8 cellular contexts compared by ENCODE assay signal in genomic region chr10:100519321-100520051, GRCh38. TPM values are rescaled to one million over a fixed set of nuclear protein-coding genes. Genes with fewer than 3 reads are reported as not detected.
DNase-seq lines count a peak whose midpoint lies in the region; ATAC-seq and TF ChIP-seq lines count a peak whose summit lies in the region.

SEC31B (minus strand) TSS chr10:100519861; CDS start chr10:100516952, 2,909 bp downstream.

- dilution Hi-C loops in mammary epithelial cell (cut with HindIII; ENCODE audit: low sequenced_read_pairs), result no loop called here

- no peak within 1 kb of the TSS for H3K27ac Mint-ChIP-seq in stimulated activated naive B cell treated with anti-CD40 and anti-IgM and Interleukin-4, amounts not matched to agents 10 μg/mL and 1 μg/mL and 100 μg/mL, for 72 hours

- intact Hi-C loops in mammary epithelial cell (cut with micrococcal nuclease), result loop anchor here (5.0 kb wide), 1 partner anchor 358 kb away; no protein-coding TSS in a partner anchor

- peak within 1 kb of the TSS; percentile 64 for H2AFZ ChIP-seq in mammary epithelial cell (ENCODE audit: low read depth, low read length)

- peaks cover 35% of the 10 kb centered on the region for H3K4me1 ChIP-seq in mammary epithelial cell (ENCODE audit: insufficient read depth, low read length)

- 50% methylated on average over 23 of the region's 72 CpGs for WGBS in mammary epithelial cell (ENCODE audit: low coverage, missing lambda C conversion rate)

- no peak for TF ChIP-seq CTCF in mammary epithelial cell (conservative IDR thresholded peaks at IDR 0.05 in 1 of 2, IDR thresholded peaks at IDR 0.05 in 1 of 2; ENCODE audit: extremely low read depth in 1 of 2, insufficient read depth in 1 of 2, low read depth in 1 of 2, low read length in 2 of 2)

- H3K27me3 ChIP-seq in mammary epithelial cell (ENCODE audit: insufficient read depth, low read length), result no peaks in the 10 kb centered on the region

- peak within 1 kb of the TSS in 2 of 3 experiments; percentile 2 to 20 for H3K4me3 ChIP-seq in mammary epithelial cell (replicated peaks in 1 of 3; ENCODE audit: insufficient read depth in 1 of 3, low read depth in 2 of 3, low read length in 3 of 3)

- no peaks in the 10 kb centered on the region for H3K79me2 ChIP-seq in mammary epithelial cell (ENCODE audit: insufficient read depth, low read length)

- H3K9ac ChIP-seq in mammary epithelial cell (ENCODE audit: insufficient read depth, low read length), result no peak within 1 kb of the TSS

- H3K9me3 ChIP-seq in mammary epithelial cell (replicated peaks; ENCODE audit: insufficient read depth, low read length), result no peaks in the 10 kb centered on the region

- ATAC-seq in stimulated activated naive B cell treated with anti-CD40 and anti-IgM and Interleukin-4, amounts not matched to agents 10 μg/mL and 1 μg/mL and 100 μg/mL, for 72 hours (replicated peaks), result peak; percentile 29 to 33
- no peak for ATAC-seq in GM19324 (IDR thresholded peaks at IDR 0.05; ENCODE audit: low FRiP score, unreplicated experiment)

- H3K4me2 ChIP-seq in mammary epithelial cell (ENCODE audit: insufficient read depth, low read depth, low read length), result peak within 1 kb of the TSS; percentile 75

- H4K20me1 ChIP-seq in mammary epithelial cell (ENCODE audit: insufficient read depth, low read length), result no peaks in the 10 kb centered on the region

- CTCF ChIA-PET in mammary epithelial cell (lab: Charles Lee; ENCODE audit: low non-redundant PET), result interaction anchor here (0.6 to 1.1 kb wide), 9 partner anchors 9 to 543 kb away, joined by 3 to 18 read pairs (median 5); no protein-coding TSS in a partner anchor

- BruUV-seq in mammary epithelial cell (replicated peaks; lab: Mats Ljungman, UMichigan), result no TSS peak

- in situ Hi-C loops in mammary epithelial cell (cut with MboI; ENCODE audit: low sequenced_read_pairs in 2 of 2), result no loop called here

- no peak within 1 kb of the TSS for H3K27ac ChIP-seq in mammary epithelial cell (ENCODE audit: insufficient read depth, low read depth, low read length)

- peaks cover 16 to 17% of the 10 kb centered on the region in 2 donors for H3K27me3 Mint-ChIP-seq in stimulated activated naive B cell treated with anti-CD40 and anti-IgM and Interleukin-4, amounts not matched to agents 10 μg/mL and 1 μg/mL and 100 μg/mL, for 72 hours

- no peaks in the 10 kb centered on the region for H3K9me3 Mint-ChIP-seq in stimulated activated naive B cell treated with anti-CD40 and anti-IgM and Interleukin-4, amounts not matched to agents 10 μg/mL and 1 μg/mL and 100 μg/mL, for 72 hours

- H3K4me1 Mint-ChIP-seq in stimulated activated naive B cell treated with anti-CD40 and anti-IgM and Interleukin-4, amounts not matched to agents 10 μg/mL and 1 μg/mL and 100 μg/mL, for 72 hours, result peaks cover 8 to 10% of the 10 kb centered on the region in 2 donors

- H3K36me3 Mint-ChIP-seq in stimulated activated naive B cell treated with anti-CD40 and anti-IgM and Interleukin-4, amounts not matched to agents 10 μg/mL and 1 μg/mL and 100 μg/mL, for 72 hours, result peaks cover 33 to 53% of the 10 kb centered on the region in 2 donors

- peak; percentile 32 for DNase-seq in DMS 273 (lab: John Stamatoyannopoulos, UW; ENCODE audit: unreplicated experiment)
- no peak for DNase-seq in DMS 273 treated with DMSO at 0.1 percent for 48 hours (lab: John Stamatoyannopoulos, UW)
- DNase-seq in mammary epithelial cell, result no peak
- DNase-seq in kidney tubule cell (ENCODE audit: low spot score), result peak; percentile 17
- DNase-seq in stimulated activated naive B cell treated with anti-CD40 and anti-IgM and Interleukin-4, amounts not matched to agents 10 μg/mL and 1 μg/mL and 100 μg/mL, for 72 hours, result peak; percentile 1
- no peak for DNase-seq in T-helper 9 cell
- no peak for DNase-seq in NCI-H2029 (lab: John Stamatoyannopoulos, UW)

- H3K36me3 ChIP-seq in mammary epithelial cell (ENCODE audit: insufficient read depth, low read length), result peaks cover 4% of the 10 kb centered on the region

- H3K4me3 Mint-ChIP-seq in stimulated activated naive B cell treated with anti-CD40 and anti-IgM and Interleukin-4, amounts not matched to agents 10 μg/mL and 1 μg/mL and 100 μg/mL, for 72 hours, result peak within 1 kb of the TSS; percentile 63 to 70

RNA-seq across cellular contexts. Expression of gene SEC31B, which starts in this region (rescaled TPM):
- 1 to 10 TPM; 4.7 to 5.4 TPM for total RNA-seq in mammary epithelial cell
- polyA plus RNA-seq in mammary epithelial cell, result 2.0 TPM
- polyA minus RNA-seq in mammary epithelial cell, result 1.1 TPM

Comparison
In these comparisons a context has a peak if more than half of its experiments do, and no peak if none do; other contexts are left out.
1. DNase-seq: peak in DMS 273 (single experiment), kidney tubule cell (single experiment) and stimulated activated naive B cell treated with anti-CD40 and anti-IgM and Interleukin-4, amounts not matched to agents 10 μg/mL and 1 μg/mL and 100 μg/mL, for 72 hours (single experiment); none in DMS 273 treated with DMSO at 0.1 percent for 48 hours (single experiment), mammary epithelial cell (single experiment), T-helper 9 cell (single experiment) and NCI-H2029 (single experiment).